Comparison of ENCODE assay signal across 12 cellular contexts in the genomic region with DNA sequence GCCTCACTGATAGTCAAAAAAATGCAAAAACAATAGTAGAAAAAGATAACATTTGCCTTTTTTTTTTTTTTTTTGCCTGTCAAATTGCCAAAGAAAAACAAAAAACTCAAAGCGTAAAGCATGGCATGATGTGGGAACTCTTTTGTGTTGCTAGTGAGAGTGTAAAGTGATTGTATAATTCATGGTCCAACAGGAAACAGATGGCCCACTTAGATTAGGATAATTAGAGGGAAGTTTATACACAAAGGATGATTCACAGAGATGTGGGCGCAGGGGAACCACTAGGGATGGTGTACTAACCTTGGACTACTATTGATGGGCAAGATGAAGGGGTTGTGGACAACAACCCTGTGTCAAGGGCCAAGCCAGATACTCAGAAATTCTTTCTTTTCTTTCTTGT. TPM values are rescaled to one million over a fixed set of nuclear protein-coding genes. Genes with fewer than 3 reads are reported as not detected.
DNase-seq lines count a peak whose midpoint lies in the region; ATAC-seq, FAIRE-seq and TF ChIP-seq lines count a peak whose summit lies in the region.
"Had no signal": no experiment of that assay in that cellular context is flagged by ENCODE, and none has a peak within 500 bp of the region (broad histone marks: within the 10 kb centered on the region; RNA-seq: fewer than 3 reads in every experiment).

No MANE protein-coding gene starts in this region.

- no peak overlapping the region for H3K4me3 Mint-ChIP-seq in neural progenitor cell

- intact Hi-C loops in right cardiac atrium (cut with DNase I): no loop called here
- intact Hi-C loops in left ventricle myocardium inferior (cut with micrococcal nuclease): no loop called here
- intact Hi-C loops in aorta (cut with DNase I): no loop called here

- no peak overlapping the region for H3K9ac ChIP-seq in neural progenitor cell
- H3K9ac ChIP-seq: KMS-11 had no signal

- 67% methylated on average over 2 of the region's 2 CpGs for WGBS in right cardiac atrium
- 73 to 86% methylated on average over 2 of the region's 2 CpGs for WGBS in aorta, 2 donors

- no peak overlapping the region for H3K4me2 ChIP-seq in neural progenitor cell
- H3K4me2 ChIP-seq: KMS-11 had no signal

- ATAC-seq in right cardiac atrium (peak; percentile 56 to 84), aorta (ENCODE audit: low FRiP score) (peak; percentile 44)

- no peak overlapping the region for H3K27ac Mint-ChIP-seq in neural progenitor cell

- no peak for DNase-seq in right cardiac atrium
- no peak for DNase-seq in left ventricle myocardium inferior
- peak; percentile 4 for DNase-seq in NCI-H774 (lab: John Stamatoyannopoulos, UW)
- no peak for DNase-seq in aorta
- DNase-seq in activated CD4-positive, CD25-positive, alpha-beta regulatory T cell (lab: John Stamatoyannopoulos, UW): no peak
- DNase-seq in neural progenitor cell (ENCODE audit: low spot score): no peak
- no peak for DNase-seq in GM10248 (ENCODE audit: extremely low spot score)
- DNase-seq: CD4-positive, CD25-positive, alpha-beta regulatory T cell had no signal

- POLR2A ChIA-PET in GM10248 (lab: Yijun Ruan, JAX): no interaction called here

- peak; percentile 70 for FAIRE-seq in endometrium (lab: Jason Lieb, UNC)

- no peak overlapping the region for H2AFZ ChIP-seq in neural progenitor cell (replicated peaks)

- TF ChIP-seq CTCF in left ventricle myocardium inferior (IDR thresholded peaks at IDR 0.05; ENCODE audit: borderline replicate concordance) (no peak), neural progenitor cell (IDR thresholded peaks at IDR 0.05) (no peak), GM10248 (IDR thresholded peaks at IDR 0.05; ENCODE audit: control extremely low read depth, extremely low read depth, low read depth, missing control alignments) (no peak)

- H3K4me3 ChIP-seq in right cardiac atrium (ENCODE audit: low read length) (no peak overlapping the region), left ventricle myocardium inferior (no peak overlapping the region), aorta (ENCODE audit: low read length in 2 of 2) (no peak overlapping the region), neural progenitor cell (no peak overlapping the region)
- H3K4me3 ChIP-seq: breast epithelium had no signal

- CTCF ChIA-PET in GM10248 (lab: Yijun Ruan, JAX): no interaction called here

- H3K27ac ChIP-seq in right cardiac atrium (ENCODE audit: low read length): no peak overlapping the region
- H3K27ac ChIP-seq in left ventricle myocardium inferior (replicated peaks): no peak overlapping the region
- no peak overlapping the region for H3K27ac ChIP-seq in aorta (ENCODE audit: low read depth in 1 of 2, low read length in 2 of 2)
- no peak overlapping the region for H3K27ac ChIP-seq in neural progenitor cell
- H3K27ac ChIP-seq: breast epithelium, KMS-11, RWPE1 had no signal

- H3K79me2 ChIP-seq in neural progenitor cell (ENCODE audit: low read depth): no peaks in the 10 kb centered on the region

- H3K4me1 Mint-ChIP-seq in neural progenitor cell: no peaks in the 10 kb centered on the region

- no peaks in the 10 kb centered on the region for H3K27me3 Mint-ChIP-seq in neural progenitor cell (ENCODE audit: insufficient read depth, low read depth)
- H3K27me3 Mint-ChIP-seq: CD4-positive, CD25-positive, alpha-beta regulatory T cell had no signal

- H3K4me1 ChIP-seq in right cardiac atrium (ENCODE audit: control insufficient read depth, insufficient read depth, low read length) (peaks cover 2% of the 10 kb centered on the region), left ventricle myocardium inferior (no peaks in the 10 kb centered on the region), aorta (ENCODE audit: control insufficient read depth in 1 of 2, insufficient read depth in 2 of 2, low read length in 2 of 2) (no peaks in the 10 kb centered on the region), neural progenitor cell (no peaks in the 10 kb centered on the region)
- H3K4me1 ChIP-seq: breast epithelium had no signal

- no peaks in the 10 kb centered on the region for H3F3A ChIP-seq in neural progenitor cell (ENCODE audit: low read depth)

- H3K36me3 Mint-ChIP-seq in neural progenitor cell: peaks cover 5% of the 10 kb centered on the region

- H3K27me3 ChIP-seq in right cardiac atrium (ENCODE audit: control insufficient read depth, insufficient read depth): no peaks in the 10 kb centered on the region
- no peaks in the 10 kb centered on the region for H3K27me3 ChIP-seq in left ventricle myocardium inferior (ENCODE audit: low read depth)
- peaks cover 0 to 2% of the 10 kb centered on the region in 2 donors for H3K27me3 ChIP-seq in aorta (ENCODE audit: control insufficient read depth in 1 of 2, insufficient read depth in 2 of 2, low read length in 1 of 2)
- H3K27me3 ChIP-seq in neural progenitor cell: no peaks in the 10 kb centered on the region
- H3K27me3 ChIP-seq: breast epithelium had no signal

- H3K9me3 ChIP-seq in right cardiac atrium (ENCODE audit: control insufficient read depth, low read length) (no peaks in the 10 kb centered on the region), left ventricle myocardium inferior (replicated peaks) (peaks cover 9% of the 10 kb centered on the region), aorta (ENCODE audit: control insufficient read depth, low read length) (peaks cover under 1% of the 10 kb centered on the region), neural progenitor cell (ENCODE audit: low read depth) (no peaks in the 10 kb centered on the region)
- H3K9me3 ChIP-seq: breast epithelium had no signal

- peaks cover 8% of the 10 kb centered on the region for H3K9me3 Mint-ChIP-seq in neural progenitor cell

- no peaks in the 10 kb centered on the region for H3K36me3 ChIP-seq in left ventricle myocardium inferior
- no peaks in the 10 kb centered on the region for H3K36me3 ChIP-seq in aorta (ENCODE audit: control insufficient read depth in 1 of 2, insufficient read depth in 2 of 2, low read length in 1 of 2)
- H3K36me3 ChIP-seq in neural progenitor cell: no peaks in the 10 kb centered on the region
- H3K36me3 ChIP-seq: breast epithelium had no signal

- no peaks in the 10 kb centered on the region for H4K20me1 ChIP-seq in neural progenitor cell (ENCODE audit: low read depth)

RNA-seq across cellular contexts. Expression of a gene that starts 16.4 kb away (rescaled TPM):
- total RNA-seq in right cardiac atrium (10 to 100 TPM; 10.8 to 25.3 (median 18.5) TPM), left ventricle myocardium inferior (3.3 TPM), aorta (10 to 100 TPM; 12.5 to 25.6 TPM), neural progenitor cell (ENCODE audit: low replicate concordance) (30.5 and 44.9 TPM in 2 replicates)
- polyA plus RNA-seq in right cardiac atrium (14.8 TPM), aorta (1 to 10 TPM; 2.7 to 4.1 TPM)
